In genomic region chr3:110457508-110457907, GRCh38 we compare ENCODE assay signal across 22 cellular contexts.
"Had no signal": no experiment of that assay in that cellular context is flagged by ENCODE, and none has a peak within 500 bp of the region (broad histone marks: within the 10 kb centered on the region; RNA-seq: fewer than 3 reads in every experiment).

No MANE protein-coding gene starts in this region.

- H3K4me1 Mint-ChIP-seq: activated B cell treated with CpG ODN at 0.5 μM for 24 hours; activated CD4-positive, alpha-beta T cell treated with anti-CD3 and anti-CD28 coated beads, Interleukin-2, amount 10 ng/mL, durations not matched to agents 24 days and 14 days; activated naive CD8-positive, alpha-beta T cell treated with anti-CD3 and anti-CD28 coated beads for 36 hours had no signal

- H3K27me3 Mint-ChIP-seq: activated B cell treated with CpG ODN at 0.5 μM for 24 hours; activated CD4-positive, alpha-beta memory T cell treated with anti-CD3 and anti-CD28 coated beads for 36 hours; activated CD4-positive, alpha-beta T cell treated with anti-CD3 and anti-CD28 coated beads, Interleukin-2, amount 10 ng/mL, durations not matched to agents 24 days and 14 days had no signal

- H3K9me3 Mint-ChIP-seq: activated CD4-positive, alpha-beta memory T cell treated with anti-CD3 and anti-CD28 coated beads for 36 hours; activated CD4-positive, alpha-beta T cell treated with anti-CD3 and anti-CD28 coated beads, Interleukin-2, amount 10 ng/mL, durations not matched to agents 24 days and 14 days had no signal

- FAIRE-seq: RCC 7860 had no signal

- H3K4me3 Mint-ChIP-seq: activated B cell treated with CpG ODN at 0.5 μM for 24 hours; activated CD4-positive, alpha-beta memory T cell treated with anti-CD3 and anti-CD28 coated beads for 36 hours; activated CD4-positive, alpha-beta T cell treated with anti-CD3 and anti-CD28 coated beads, Interleukin-2, amount 10 ng/mL, durations not matched to agents 24 days and 14 days; activated naive CD8-positive, alpha-beta T cell treated with anti-CD3 and anti-CD28 coated beads for 36 hours; activated T-cell treated with anti-CD3 and anti-CD28 coated beads, Interleukin-2, amount 50 U/mL, for 4 hours; T-helper 1 cell treated with Interleukin-12 subunit alpha and Interleukin-12 subunit beta and Interleukin-4 antibody, amounts not matched to agents 30 μg/mL and 1 μg/mL, for 36 hours had no signal

- DNase-seq: activated B cell treated with CpG ODN at 0.5 μM for 24 hours; activated CD4-positive, alpha-beta memory T cell treated with anti-CD3 and anti-CD28 coated beads for 36 hours; activated CD4-positive, alpha-beta T cell treated with anti-CD3 and anti-CD28 coated beads for 1 hour; activated CD4-positive, alpha-beta T cell treated with anti-CD3 and anti-CD28 coated beads, Interleukin-2, amount 10 ng/mL, durations not matched to agents 24 days and 14 days; activated CD8-positive, alpha-beta memory T cell treated with anti-CD3 and anti-CD28 coated beads for 24 hours; activated effector memory CD4-positive, alpha-beta T cell treated with anti-CD3 and anti-CD28 coated beads, Interleukin-2, amount 50 U/mL, for 16 hours; activated naive CD4-positive, alpha-beta T cell treated with Interleukin-2 at 50 U/mL for 16 hours; activated naive CD8-positive, alpha-beta T cell treated with anti-CD3 and anti-CD28 coated beads for 36 hours; activated T-cell treated with anti-CD3 and anti-CD28 coated beads, Interleukin-2, amount 50 U/mL, for 4 hours; cerebellar nuclear complex; Karpas-422; MM.1S; NCI-H1105 treated with DMSO at 0.1 percent for 48 hours; NCI-H1436 treated with DMSO at 0.1 percent for 48 hours; NCI-H187; NCI-H2081; NCI-H510A treated with DMSO at 0.1 percent for 48 hours; NCI-H69; SHP77; T-helper 9 cell had no signal

- H3K27ac Mint-ChIP-seq: activated B cell treated with CpG ODN at 0.5 μM for 24 hours; activated CD4-positive, alpha-beta memory T cell treated with anti-CD3 and anti-CD28 coated beads for 36 hours; activated CD4-positive, alpha-beta T cell treated with anti-CD3 and anti-CD28 coated beads, Interleukin-2, amount 10 ng/mL, durations not matched to agents 24 days and 14 days; activated naive CD8-positive, alpha-beta T cell treated with anti-CD3 and anti-CD28 coated beads for 36 hours; T-helper 1 cell treated with Interleukin-12 subunit alpha and Interleukin-12 subunit beta and Interleukin-4 antibody, amounts not matched to agents 30 μg/mL and 1 μg/mL, for 36 hours had no signal

- ATAC-seq: activated T-cell treated with anti-CD3 and anti-CD28 coated beads, Interleukin-2, amount 50 U/mL, for 4 hours had no signal

- H3K36me3 Mint-ChIP-seq: activated CD4-positive, alpha-beta memory T cell treated with anti-CD3 and anti-CD28 coated beads for 36 hours; activated naive CD8-positive, alpha-beta T cell treated with anti-CD3 and anti-CD28 coated beads for 36 hours had no signal
